26 cellular contexts compared by ENCODE assay signal in the genomic region with DNA sequence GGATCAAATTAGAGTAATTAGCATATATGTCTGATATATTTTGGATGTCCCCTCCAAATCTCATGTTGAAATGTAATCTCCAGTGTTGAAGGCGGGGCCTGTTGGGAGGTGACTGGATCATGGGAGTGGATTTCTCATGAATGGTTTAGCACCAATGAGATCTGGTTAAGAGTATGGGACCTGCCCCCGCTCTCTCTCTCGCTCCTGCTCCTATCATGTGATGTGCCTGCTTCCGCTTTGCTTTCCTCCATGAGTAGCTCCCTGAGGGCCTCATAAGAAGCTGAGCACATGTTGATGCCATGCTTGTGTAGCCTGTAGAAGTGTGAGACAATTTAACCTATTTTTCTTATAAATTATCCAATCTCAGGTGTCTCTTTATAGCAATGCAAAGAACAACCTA.
"Had no signal": no experiment of that assay in that cellular context is flagged by ENCODE, and none has a peak within 500 bp of the region (broad histone marks: within the 10 kb centered on the region; RNA-seq: fewer than 3 reads in every experiment).

No MANE protein-coding gene starts in this region.

- H3K27ac Mint-ChIP-seq: activated CD4-positive, alpha-beta memory T cell treated with anti-CD3 and anti-CD28 coated beads, Interleukin-2, amount 10 ng/mL, durations not matched to agents 7 days and 5 days; activated CD4-positive, alpha-beta T cell treated with anti-CD3 and anti-CD28 coated beads for 36 hours; activated naive CD4-positive, alpha-beta T cell treated with anti-CD3 and anti-CD28 coated beads, Interleukin-2, amount 10 ng/mL, durations not matched to agents 7 days and 5 days; activated naive CD8-positive, alpha-beta T cell treated with anti-CD3 and anti-CD28 coated beads for 36 hours; activated T-cell treated with anti-CD3 and anti-CD28 coated beads, Interleukin-2, amount 50 U/mL, for 72 hours; activated T-helper 2 cell treated with anti-CD3 and anti-CD28 coated beads, Interferon-gamma antibody, Interleukin-2, Interleukin-4, amounts not matched to agents 10 μg/mL and 5 μg/mL and 100 μg/mL, durations not matched to agents 14 hours and 24 hours and 36 hours had no signal

- H3K9me3 ChIP-seq: MG63, SJCRH30, SK-N-SH had no signal

- H3K4me3 ChIP-seq: MG63, SJCRH30 had no signal

- H3K4me1 Mint-ChIP-seq: activated CD4-positive, alpha-beta T cell treated with anti-CD3 and anti-CD28 coated beads for 36 hours; activated naive CD4-positive, alpha-beta T cell treated with anti-CD3 and anti-CD28 coated beads, Interleukin-2, amount 10 ng/mL, durations not matched to agents 7 days and 5 days; activated naive CD8-positive, alpha-beta T cell treated with anti-CD3 and anti-CD28 coated beads for 36 hours had no signal

- H3K27me3 ChIP-seq: MG63, SJCRH30 had no signal

- H3K9me3 Mint-ChIP-seq: activated CD4-positive, alpha-beta memory T cell treated with anti-CD3 and anti-CD28 coated beads, Interleukin-2, amount 10 ng/mL, durations not matched to agents 7 days and 5 days; activated naive CD4-positive, alpha-beta T cell treated with anti-CD3 and anti-CD28 coated beads, Interleukin-2, amount 10 ng/mL, durations not matched to agents 7 days and 5 days; activated naive CD8-positive, alpha-beta T cell treated with anti-CD3 and anti-CD28 coated beads for 36 hours; activated T-cell treated with anti-CD3 and anti-CD28 coated beads, Interleukin-2, amount 50 U/mL, for 72 hours; activated T-helper 2 cell treated with anti-CD3 and anti-CD28 coated beads, Interferon-gamma antibody, Interleukin-2, Interleukin-4, amounts not matched to agents 10 μg/mL and 5 μg/mL and 100 μg/mL, durations not matched to agents 14 hours and 24 hours and 36 hours had no signal

- H3K27me3 Mint-ChIP-seq: activated CD4-positive, alpha-beta memory T cell treated with anti-CD3 and anti-CD28 coated beads, Interleukin-2, amount 10 ng/mL, durations not matched to agents 7 days and 5 days; activated CD4-positive, alpha-beta T cell treated with anti-CD3 and anti-CD28 coated beads for 36 hours; activated naive CD4-positive, alpha-beta T cell treated with anti-CD3 and anti-CD28 coated beads, Interleukin-2, amount 10 ng/mL, durations not matched to agents 7 days and 5 days; activated naive CD8-positive, alpha-beta T cell treated with anti-CD3 and anti-CD28 coated beads for 36 hours had no signal

- H3K4me3 Mint-ChIP-seq: activated CD4-positive, alpha-beta memory T cell treated with anti-CD3 and anti-CD28 coated beads, Interleukin-2, amount 10 ng/mL, durations not matched to agents 7 days and 5 days; activated CD4-positive, alpha-beta T cell treated with anti-CD3 and anti-CD28 coated beads for 36 hours; activated naive CD4-positive, alpha-beta T cell treated with anti-CD3 and anti-CD28 coated beads, Interleukin-2, amount 10 ng/mL, durations not matched to agents 7 days and 5 days; activated naive CD8-positive, alpha-beta T cell treated with anti-CD3 and anti-CD28 coated beads for 36 hours; activated T-cell treated with anti-CD3 and anti-CD28 coated beads, Interleukin-2, amount 50 U/mL, for 72 hours had no signal

- H3K36me3 Mint-ChIP-seq: activated naive CD4-positive, alpha-beta T cell treated with anti-CD3 and anti-CD28 coated beads, Interleukin-2, amount 10 ng/mL, durations not matched to agents 7 days and 5 days; activated naive CD8-positive, alpha-beta T cell treated with anti-CD3 and anti-CD28 coated beads for 36 hours had no signal

- DNase-seq: activated CD4-positive, alpha-beta memory T cell treated with anti-CD3 and anti-CD28 coated beads, Interleukin-2, amount 10 ng/mL, durations not matched to agents 7 days and 5 days; activated CD4-positive, alpha-beta T cell treated with anti-CD3 and anti-CD28 coated beads for 36 hours; activated CD4-positive, alpha-beta T cell treated with anti-CD3 and anti-CD28 coated beads, Interleukin-2, amount 50 U/mL, for 1 hour; activated CD8-positive, alpha-beta memory T cell treated with anti-CD3 and anti-CD28 coated beads, Interleukin-2, amount 50 U/mL, for 4 hours; activated gamma-delta T cell treated with Interleukin-2 at 50 U/mL for 16 hours; activated naive CD4-positive, alpha-beta T cell treated with anti-CD3 and anti-CD28 coated beads, Interleukin-2, amount 10 ng/mL, durations not matched to agents 7 days and 5 days; activated naive CD8-positive, alpha-beta T cell treated with anti-CD3 and anti-CD28 coated beads for 36 hours; activated T-cell treated with anti-CD3 and anti-CD28 coated beads, Interleukin-2, amount 50 U/mL, for 72 hours; cerebellar nuclear complex; MG63; MV-4-11; NCI-H1092 treated with DMSO at 0.1 percent for 48 hours; NCI-H1436; NCI-H1694 treated with DMSO at 0.1 percent for 48 hours; NCI-H2029 treated with DMSO at 0.1 percent for 48 hours; NCI-H446; NCI-H524 treated with DMSO at 0.1 percent for 48 hours; NCI-H748 treated with DMSO at 0.1 percent for 48 hours; Right ventricle myocardium superior; RPMI8226; SJCRH30; SK-N-SH; T-helper 1 cell had no signal

- H3K4me2 ChIP-seq: SK-N-SH had no signal

- ATAC-seq: activated CD4-positive, alpha-beta T cell treated with anti-CD3 and anti-CD28 coated beads for 36 hours; activated T-cell treated with anti-CD3 and anti-CD28 coated beads, Interleukin-2, amount 50 U/mL, for 72 hours had no signal

- H3K9ac ChIP-seq: KMS-11, SK-N-SH had no signal

- H3K27ac ChIP-seq: SJCRH30, VCaP had no signal

- H3K4me1 ChIP-seq: SJCRH30 had no signal
